2 cellular contexts compared by ENCODE assay signal in the genomic region with DNA sequence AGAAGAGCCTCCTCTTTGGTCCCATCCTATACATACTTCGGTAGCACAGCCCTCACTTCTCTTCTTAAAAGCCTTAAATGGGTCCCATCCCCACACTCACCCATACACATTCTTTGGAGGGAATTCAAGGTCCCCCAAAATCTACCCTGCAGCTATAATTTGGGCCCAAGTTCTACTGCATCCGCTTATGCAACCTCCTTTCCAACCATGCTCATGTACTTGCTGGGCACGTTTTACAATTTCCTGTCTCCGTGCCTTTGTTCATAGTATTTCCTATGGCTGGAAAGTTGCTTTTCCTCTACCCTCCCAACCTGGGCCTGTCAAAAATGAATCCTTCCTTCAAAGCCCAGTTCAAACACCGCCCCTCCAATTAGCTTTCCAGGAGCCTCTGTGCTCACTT.
TF ChIP-seq lines count a peak whose summit lies in the region.

No MANE protein-coding gene starts in this region.

TF ChIP-seq in WTC11, 78 proteins besides CTCF, POLR2A, EP300 and RAD21:
- TF ChIP-seq, protein P1, sequence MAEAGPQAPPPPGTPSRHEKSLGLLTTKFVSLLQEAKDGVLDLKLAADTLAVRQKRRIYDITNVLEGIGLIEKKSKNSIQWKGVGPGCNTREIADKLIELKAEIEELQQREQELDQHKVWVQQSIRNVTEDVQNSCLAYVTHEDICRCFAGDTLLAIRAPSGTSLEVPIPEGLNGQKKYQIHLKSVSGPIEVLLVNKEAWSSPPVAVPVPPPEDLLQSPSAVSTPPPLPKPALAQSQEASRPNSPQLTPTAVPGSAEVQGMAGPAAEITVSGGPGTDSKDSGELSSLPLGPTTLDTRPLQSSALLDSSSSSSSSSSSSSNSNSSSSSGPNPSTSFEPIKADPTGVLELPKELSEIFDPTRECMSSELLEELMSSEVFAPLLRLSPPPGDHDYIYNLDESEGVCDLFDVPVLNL (CRISPR knock-in tag; IDR thresholded peaks at IDR 0.05; ENCODE audit: borderline replicate concordance, low read depth) = no peak
- TF ChIP-seq HMGA2 (CRISPR knock-in tag; IDR thresholded peaks at IDR 0.05) = no peak
- TF ChIP-seq FOXJ3 (CRISPR knock-in tag; IDR thresholded peaks at IDR 0.05; ENCODE audit: borderline replicate concordance) = no peak
- TF ChIP-seq, protein P2, sequence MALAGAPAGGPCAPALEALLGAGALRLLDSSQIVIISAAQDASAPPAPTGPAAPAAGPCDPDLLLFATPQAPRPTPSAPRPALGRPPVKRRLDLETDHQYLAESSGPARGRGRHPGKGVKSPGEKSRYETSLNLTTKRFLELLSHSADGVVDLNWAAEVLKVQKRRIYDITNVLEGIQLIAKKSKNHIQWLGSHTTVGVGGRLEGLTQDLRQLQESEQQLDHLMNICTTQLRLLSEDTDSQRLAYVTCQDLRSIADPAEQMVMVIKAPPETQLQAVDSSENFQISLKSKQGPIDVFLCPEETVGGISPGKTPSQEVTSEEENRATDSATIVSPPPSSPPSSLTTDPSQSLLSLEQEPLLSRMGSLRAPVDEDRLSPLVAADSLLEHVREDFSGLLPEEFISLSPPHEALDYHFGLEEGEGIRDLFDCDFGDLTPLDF (CRISPR knock-in tag; IDR thresholded peaks at IDR 0.05) = no peak
- TF ChIP-seq ZNF396 (CRISPR knock-in tag; IDR thresholded peaks at IDR 0.05; ENCODE audit: borderline replicate concordance) = no peak
- no peak for TF ChIP-seq NR1H2 (CRISPR knock-in tag; IDR thresholded peaks at IDR 0.05)
- TF ChIP-seq NR2C2 (CRISPR knock-in tag; IDR thresholded peaks at IDR 0.05) = no peak
- no peak for TF ChIP-seq TCF7 (CRISPR knock-in tag; IDR thresholded peaks at IDR 0.05; ENCODE audit: low read depth)
- no peak for TF ChIP-seq GABPB1 (CRISPR knock-in tag; IDR thresholded peaks at IDR 0.05)
- no peak for TF ChIP-seq ESRRA (CRISPR knock-in tag; IDR thresholded peaks at IDR 0.05; ENCODE audit: borderline replicate concordance)

TF ChIP-seq in SK-N-SH, 30 proteins besides CTCF, POLR2A, EP300 and RAD21 (continued from another document):
- TF ChIP-seq, protein P3, sequence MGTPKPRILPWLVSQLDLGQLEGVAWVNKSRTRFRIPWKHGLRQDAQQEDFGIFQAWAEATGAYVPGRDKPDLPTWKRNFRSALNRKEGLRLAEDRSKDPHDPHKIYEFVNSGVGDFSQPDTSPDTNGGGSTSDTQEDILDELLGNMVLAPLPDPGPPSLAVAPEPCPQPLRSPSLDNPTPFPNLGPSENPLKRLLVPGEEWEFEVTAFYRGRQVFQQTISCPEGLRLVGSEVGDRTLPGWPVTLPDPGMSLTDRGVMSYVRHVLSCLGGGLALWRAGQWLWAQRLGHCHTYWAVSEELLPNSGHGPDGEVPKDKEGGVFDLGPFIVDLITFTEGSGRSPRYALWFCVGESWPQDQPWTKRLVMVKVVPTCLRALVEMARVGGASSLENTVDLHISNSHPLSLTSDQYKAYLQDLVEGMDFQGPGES (IDR thresholded peaks at IDR 0.05; ENCODE audit: low read depth, low read length) = no peak
- TF ChIP-seq, protein P4, sequence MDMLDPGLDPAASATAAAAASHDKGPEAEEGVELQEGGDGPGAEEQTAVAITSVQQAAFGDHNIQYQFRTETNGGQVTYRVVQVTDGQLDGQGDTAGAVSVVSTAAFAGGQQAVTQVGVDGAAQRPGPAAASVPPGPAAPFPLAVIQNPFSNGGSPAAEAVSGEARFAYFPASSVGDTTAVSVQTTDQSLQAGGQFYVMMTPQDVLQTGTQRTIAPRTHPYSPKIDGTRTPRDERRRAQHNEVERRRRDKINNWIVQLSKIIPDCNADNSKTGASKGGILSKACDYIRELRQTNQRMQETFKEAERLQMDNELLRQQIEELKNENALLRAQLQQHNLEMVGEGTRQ (IDR thresholded peaks at IDR 0.05; ENCODE audit: borderline replicate concordance, low read depth, low read length) = no peak
- TF ChIP-seq, protein P5, sequence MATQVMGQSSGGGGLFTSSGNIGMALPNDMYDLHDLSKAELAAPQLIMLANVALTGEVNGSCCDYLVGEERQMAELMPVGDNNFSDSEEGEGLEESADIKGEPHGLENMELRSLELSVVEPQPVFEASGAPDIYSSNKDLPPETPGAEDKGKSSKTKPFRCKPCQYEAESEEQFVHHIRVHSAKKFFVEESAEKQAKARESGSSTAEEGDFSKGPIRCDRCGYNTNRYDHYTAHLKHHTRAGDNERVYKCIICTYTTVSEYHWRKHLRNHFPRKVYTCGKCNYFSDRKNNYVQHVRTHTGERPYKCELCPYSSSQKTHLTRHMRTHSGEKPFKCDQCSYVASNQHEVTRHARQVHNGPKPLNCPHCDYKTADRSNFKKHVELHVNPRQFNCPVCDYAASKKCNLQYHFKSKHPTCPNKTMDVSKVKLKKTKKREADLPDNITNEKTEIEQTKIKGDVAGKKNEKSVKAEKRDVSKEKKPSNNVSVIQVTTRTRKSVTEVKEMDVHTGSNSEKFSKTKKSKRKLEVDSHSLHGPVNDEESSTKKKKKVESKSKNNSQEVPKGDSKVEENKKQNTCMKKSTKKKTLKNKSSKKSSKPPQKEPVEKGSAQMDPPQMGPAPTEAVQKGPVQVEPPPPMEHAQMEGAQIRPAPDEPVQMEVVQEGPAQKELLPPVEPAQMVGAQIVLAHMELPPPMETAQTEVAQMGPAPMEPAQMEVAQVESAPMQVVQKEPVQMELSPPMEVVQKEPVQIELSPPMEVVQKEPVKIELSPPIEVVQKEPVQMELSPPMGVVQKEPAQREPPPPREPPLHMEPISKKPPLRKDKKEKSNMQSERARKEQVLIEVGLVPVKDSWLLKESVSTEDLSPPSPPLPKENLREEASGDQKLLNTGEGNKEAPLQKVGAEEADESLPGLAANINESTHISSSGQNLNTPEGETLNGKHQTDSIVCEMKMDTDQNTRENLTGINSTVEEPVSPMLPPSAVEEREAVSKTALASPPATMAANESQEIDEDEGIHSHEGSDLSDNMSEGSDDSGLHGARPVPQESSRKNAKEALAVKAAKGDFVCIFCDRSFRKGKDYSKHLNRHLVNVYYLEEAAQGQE (IDR thresholded peaks at IDR 0.05; ENCODE audit: low read depth, low read length) = no peak
- no peak for TF ChIP-seq RCOR1 (IDR thresholded peaks at IDR 0.05; ENCODE audit: low read length)
- TF ChIP-seq YY1 (IDR thresholded peaks at IDR 0.05; ENCODE audit: low read depth) = no peak
- TF ChIP-seq MEF2A (IDR thresholded peaks at IDR 0.05; ENCODE audit: borderline replicate concordance, low read depth) = no peak
- TF ChIP-seq, protein P6, sequence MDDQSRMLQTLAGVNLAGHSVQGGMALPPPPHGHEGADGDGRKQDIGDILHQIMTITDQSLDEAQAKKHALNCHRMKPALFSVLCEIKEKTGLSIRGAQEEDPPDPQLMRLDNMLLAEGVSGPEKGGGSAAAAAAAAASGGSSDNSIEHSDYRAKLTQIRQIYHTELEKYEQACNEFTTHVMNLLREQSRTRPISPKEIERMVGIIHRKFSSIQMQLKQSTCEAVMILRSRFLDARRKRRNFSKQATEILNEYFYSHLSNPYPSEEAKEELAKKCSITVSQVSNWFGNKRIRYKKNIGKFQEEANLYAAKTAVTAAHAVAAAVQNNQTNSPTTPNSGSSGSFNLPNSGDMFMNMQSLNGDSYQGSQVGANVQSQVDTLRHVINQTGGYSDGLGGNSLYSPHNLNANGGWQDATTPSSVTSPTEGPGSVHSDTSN (IDR thresholded peaks at IDR 0.05) = no peak
- TF ChIP-seq TCF12 (IDR thresholded peaks at IDR 0.05) = no peak
- TF ChIP-seq TAF1 (IDR thresholded peaks at IDR 0.05; ENCODE audit: borderline replicate concordance, low read depth, low read length) = no peak
- TF ChIP-seq, protein P7, sequence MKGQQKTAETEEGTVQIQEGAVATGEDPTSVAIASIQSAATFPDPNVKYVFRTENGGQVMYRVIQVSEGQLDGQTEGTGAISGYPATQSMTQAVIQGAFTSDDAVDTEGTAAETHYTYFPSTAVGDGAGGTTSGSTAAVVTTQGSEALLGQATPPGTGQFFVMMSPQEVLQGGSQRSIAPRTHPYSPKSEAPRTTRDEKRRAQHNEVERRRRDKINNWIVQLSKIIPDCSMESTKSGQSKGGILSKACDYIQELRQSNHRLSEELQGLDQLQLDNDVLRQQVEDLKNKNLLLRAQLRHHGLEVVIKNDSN (IDR thresholded peaks at IDR 0.05; ENCODE audit: borderline replicate concordance, low read depth) = no peak
- no peak for TF ChIP-seq FOXJ3 (CRISPR knock-in tag; IDR thresholded peaks at IDR 0.05)
- TF ChIP-seq CHD2 (IDR thresholded peaks at IDR 0.05; ENCODE audit: low read length, partially characterized antibody) = no peak
